25 cellular contexts compared by ENCODE assay signal in the genomic region with DNA sequence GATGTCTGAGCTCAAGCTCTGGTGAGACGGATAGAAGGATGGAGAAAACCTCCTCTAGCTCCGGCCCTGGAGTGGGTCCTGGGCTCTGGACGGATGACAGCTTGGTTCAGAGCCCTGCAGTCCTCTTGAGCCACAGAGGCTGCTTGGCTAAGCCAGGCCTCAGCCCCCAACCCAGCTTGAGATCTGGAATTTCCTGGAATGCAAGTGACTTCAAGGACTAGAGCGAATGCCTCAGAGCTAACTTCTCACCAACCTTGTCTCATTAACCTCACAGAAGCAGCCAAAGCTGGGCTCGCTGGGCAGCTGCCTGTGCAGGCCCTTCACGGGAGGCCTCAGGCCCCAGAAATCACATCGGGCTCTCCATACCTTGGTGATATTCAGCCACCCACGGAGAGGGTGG.
DNase-seq lines count a peak whose midpoint lies in the region; ATAC-seq, FAIRE-seq and TF ChIP-seq lines count a peak whose summit lies in the region.
"Had no signal": no experiment of that assay in that cellular context is flagged by ENCODE, and none has a peak within 500 bp of the region (broad histone marks: within the 10 kb centered on the region; RNA-seq: fewer than 3 reads in every experiment).

No MANE protein-coding gene starts in this region.

- H3K23ac ChIP-seq in H1 (ENCODE audit: insufficient read length): no peak overlapping the region
- H3K23ac ChIP-seq in mesenchymal stem cell (ENCODE audit: low read length in 2 of 2): no peak overlapping the region

- no peak for DNase-seq in H1 (ENCODE audit: low read depth in 1 of 2, low spot score in 2 of 2)
- DNase-seq in mesenchymal stem cell: peak; percentile 34
- DNase-seq in stimulated activated effector memory CD8-positive, alpha-beta T cell treated with anti-CD3 and anti-CD28 coated beads, Interleukin-12 subunit alpha, Interleukin-12 subunit beta, amount 100 ng/mL, for 72 hours (ENCODE audit: low spot score in 2 of 2): no peak
- no peak for DNase-seq in GM03348 (ENCODE audit: low spot score)
- no peak for DNase-seq in MV-4-11 (lab: John Stamatoyannopoulos, UW)
- no peak for DNase-seq in UCSD-AML1 (lab: John Stamatoyannopoulos, UW; ENCODE audit: unreplicated experiment)
- DNase-seq: CD8-positive, alpha-beta memory T cell; DMS53; EL; MM.1S; NCI-H1092 treated with DMSO at 0.1 percent for 48 hours; NCI-H146; NCI-H2029 treated with DMSO at 0.1 percent for 48 hours; NCI-H2171; NCI-H446; OCI-M1; SHP77 had no signal

- H4K91ac ChIP-seq in H1 (replicated peaks; ENCODE audit: insufficient read length, low read length) (no peak overlapping the region), mesenchymal stem cell (ENCODE audit: low read length) (no peak overlapping the region)

- H3K4ac ChIP-seq in H1 (replicated peaks; ENCODE audit: insufficient read length, low read depth, low read length): no peak overlapping the region
- H3K4ac ChIP-seq in mesenchymal stem cell (ENCODE audit: low read depth in 1 of 2, low read length in 2 of 2): no peak overlapping the region

- H3K79me2 ChIP-seq in H1 (ENCODE audit: control insufficient read depth in 1 of 2, insufficient read depth in 2 of 2, low read length in 2 of 2): no peaks in the 10 kb centered on the region

- H3K79me1 ChIP-seq in H1 (ENCODE audit: low read depth, low read length) (no peaks in the 10 kb centered on the region), mesenchymal stem cell (replicated peaks; ENCODE audit: low read length, poor library complexity, severe bottlenecking) (no peaks in the 10 kb centered on the region)

- H2BK15ac ChIP-seq in H1 (ENCODE audit: low read length) (no peak overlapping the region), mesenchymal stem cell (ENCODE audit: low read depth, poor library complexity, severe bottlenecking) (no peak overlapping the region)

- H3K9ac ChIP-seq in H1 (replicated peaks in 1 of 4; ENCODE audit: extremely low read depth in 1 of 4, low read depth in 3 of 4, low read length in 3 of 4) (no peak overlapping the region), mesenchymal stem cell (ENCODE audit: low read length) (no peak overlapping the region)

- H2BK20ac ChIP-seq in H1 (ENCODE audit: low read length): no peak overlapping the region

- H2BK120ac ChIP-seq in H1 (replicated peaks; ENCODE audit: low read depth, low read length): no peak overlapping the region
- no peak overlapping the region for H2BK120ac ChIP-seq in mesenchymal stem cell (ENCODE audit: low read depth, low read length)

- H2BK12ac ChIP-seq in H1 (ENCODE audit: low read depth, low read length) (no peak overlapping the region), mesenchymal stem cell (ENCODE audit: low read length in 2 of 2) (no peak overlapping the region)

- no peaks in the 10 kb centered on the region for H4K20me1 ChIP-seq in H1 (replicated peaks in 1 of 2; ENCODE audit: control insufficient read depth in 1 of 2, insufficient read depth in 2 of 2, low read length in 2 of 2)

- H2AK5ac ChIP-seq in H1 (ENCODE audit: low read depth, low read length) (no peak overlapping the region; the same call in 1 of the 2 replicates), mesenchymal stem cell (ENCODE audit: low read length, severe bottlenecking) (no peak overlapping the region)

- no peak overlapping the region for H3K4me3 ChIP-seq in H1 (ENCODE audit: extremely low read depth in 1 of 4, insufficient read depth in 2 of 4, low read depth in 3 of 4, low read length in 4 of 4)
- no peak overlapping the region for H3K4me3 ChIP-seq in mesenchymal stem cell (ENCODE audit: insufficient read depth in 1 of 2, low read depth in 1 of 2, low read length in 2 of 2)
- H3K4me3 ChIP-seq: A549 had no signal

- H3K4me3 Mint-ChIP-seq in stimulated activated effector memory CD8-positive, alpha-beta T cell treated with anti-CD3 and anti-CD28 coated beads, Interleukin-12 subunit alpha, Interleukin-12 subunit beta, amount 100 ng/mL, for 72 hours: no peak overlapping the region
- H3K4me3 Mint-ChIP-seq: IgD-negative memory B cell had no signal

- H3K14ac ChIP-seq in H1 (ENCODE audit: insufficient read length) (no peak overlapping the region), mesenchymal stem cell (ENCODE audit: low read length in 2 of 2) (no peak overlapping the region)

- no peak for TF ChIP-seq EP300 in H1 (IDR thresholded peaks at IDR 0.05; ENCODE audit: borderline replicate concordance in 1 of 2, low read depth in 2 of 2, low read length in 2 of 2)

- no peak for FAIRE-seq in H1 (lab: Jason Lieb, UNC)
- FAIRE-seq: A549, GM12892, H54, HTR-8/SVneo had no signal

- no peaks in the 10 kb centered on the region for H3K23me2 ChIP-seq in H1 (ENCODE audit: low read depth, low read length)

- no peak for TF ChIP-seq CTCF in H1 (IDR thresholded peaks at IDR 0.05; ENCODE audit: control extremely low read depth in 1 of 3, insufficient read depth in 1 of 3, low read depth in 1 of 3, low read length in 3 of 3)

- H3K4me2 ChIP-seq in H1 (ENCODE audit: insufficient read depth in 1 of 2, low read depth in 2 of 2, low read length in 2 of 2) (no peak overlapping the region), mesenchymal stem cell (ENCODE audit: low read length, poor library complexity, severe bottlenecking) (no peak overlapping the region)
- H3K4me2 ChIP-seq: A549 had no signal

- H3K36me3 ChIP-seq in KOPT-K1 (ENCODE audit: insufficient read depth, low read length) (no peaks in the 10 kb centered on the region), H1 (ENCODE audit: control insufficient read depth in 2 of 4, insufficient read depth in 4 of 4, low read length in 3 of 4) (no peaks in the 10 kb centered on the region), mesenchymal stem cell (ENCODE audit: control insufficient read depth in 1 of 2, insufficient read depth in 2 of 2, low read depth in 1 of 2, low read length in 2 of 2) (no peaks in the 10 kb centered on the region)

- H2AFZ ChIP-seq in H1 (ENCODE audit: low read length) (no peak overlapping the region), mesenchymal stem cell (ENCODE audit: low read depth, low read length) (no peak overlapping the region)

- H3K9me3 ChIP-seq in KOPT-K1 (ENCODE audit: insufficient read depth, low read length, poor library complexity, severe bottlenecking) (no peaks in the 10 kb centered on the region), H1 (ENCODE audit: insufficient read depth in 2 of 2, low read depth in 1 of 2, low read length in 1 of 2) (no peaks in the 10 kb centered on the region), mesenchymal stem cell (ENCODE audit: control insufficient read depth, low read length) (no peaks in the 10 kb centered on the region)
- H3K9me3 ChIP-seq: A549 had no signal

- H2BK5ac ChIP-seq in H1 (ENCODE audit: low read depth, low read length) (peak overlapping the region; percentile 21; the same call in 1 of the 2 replicates), mesenchymal stem cell (ENCODE audit: low read depth, low read length, poor library complexity, severe bottlenecking) (no peak overlapping the region)

- no peaks in the 10 kb centered on the region for H3K36me3 Mint-ChIP-seq in stimulated activated effector memory CD8-positive, alpha-beta T cell treated with anti-CD3 and anti-CD28 coated beads, Interleukin-12 subunit alpha, Interleukin-12 subunit beta, amount 100 ng/mL, for 72 hours
- H3K36me3 Mint-ChIP-seq: CD8-positive, alpha-beta memory T cell had no signal

- peak overlapping the region; percentile 97 for H3K27ac ChIP-seq in KOPT-K1 (ENCODE audit: low read depth, low read length, poor library complexity, severe bottlenecking)
- no peak overlapping the region for H3K27ac ChIP-seq in H1 (ENCODE audit: low read depth, low read length)
- no peak overlapping the region for H3K27ac ChIP-seq in mesenchymal stem cell (ENCODE audit: low read length, poor library complexity, severe bottlenecking)
- H3K27ac ChIP-seq: A549 had no signal

- WGBS in H1 (ENCODE audit: extremely low coverage in 1 of 2, insufficient coverage in 1 of 2, insufficient read length in 1 of 2, insufficient replicate concordance in 2 of 2, low coverage in 1 of 2, low lambda C conversion rate in 2 of 2, missing lambda C conversion rate in 1 of 2), 2 experiments: 76% methylated on average over 8 of the region's 8 CpGs; no CpG with 5 or more reads in 1 of the 2 experiments
- WGBS in mesenchymal stem cell: 71% methylated on average over 8 of the region's 8 CpGs

- peaks cover 43% of the 10 kb centered on the region for H3K4me1 Mint-ChIP-seq in stimulated activated effector memory CD8-positive, alpha-beta T cell treated with anti-CD3 and anti-CD28 coated beads, Interleukin-12 subunit alpha, Interleukin-12 subunit beta, amount 100 ng/mL, for 72 hours

- no peak for TF ChIP-seq RAD21 in H1 (IDR thresholded peaks at IDR 0.05 in 1 of 2, conservative IDR thresholded peaks at IDR 0.05 in 1 of 2; ENCODE audit: low read depth in 2 of 2, low read length in 2 of 2)

- no peak for ATAC-seq in stimulated activated effector memory CD8-positive, alpha-beta T cell treated with anti-CD3 and anti-CD28 coated beads, Interleukin-12 subunit alpha, Interleukin-12 subunit beta, amount 100 ng/mL, for 72 hours
- no peak for ATAC-seq in GM21717 (IDR thresholded peaks at IDR 0.05; ENCODE audit: unreplicated experiment)
- ATAC-seq: A549, SK-N-SH treated with all-trans-retinoic acid at 6 μM for 48 hours had no signal

- H4K8ac ChIP-seq in H1 (ENCODE audit: extremely low read depth, insufficient read depth, low read length): no peak overlapping the region
- H4K8ac ChIP-seq in mesenchymal stem cell (ENCODE audit: low read length): no peak overlapping the region

- no peak for TF ChIP-seq POLR2A in H1 (IDR thresholded peaks at IDR 0.05; ENCODE audit: control extremely low read depth in 1 of 2, low read depth in 2 of 2, low read length in 2 of 2)

- no peaks in the 10 kb centered on the region for H3K9me3 Mint-ChIP-seq in stimulated activated effector memory CD8-positive, alpha-beta T cell treated with anti-CD3 and anti-CD28 coated beads, Interleukin-12 subunit alpha, Interleukin-12 subunit beta, amount 100 ng/mL, for 72 hours
- H3K9me3 Mint-ChIP-seq: CD8-positive, alpha-beta memory T cell; IgD-negative memory B cell had no signal

- H3K18ac ChIP-seq in H1 (ENCODE audit: extremely low read depth, low read length): no peak overlapping the region
- H3K18ac ChIP-seq in mesenchymal stem cell (ENCODE audit: low read depth in 1 of 2, low read length in 2 of 2): no peak overlapping the region

- H3K4me1 ChIP-seq in H1 (replicated peaks in 1 of 4; ENCODE audit: control insufficient read depth in 3 of 4, insufficient read depth in 4 of 4, low read length in 3 of 4) (peaks cover 0 to 2% (median under 1%) of the 10 kb centered on the region in 4 experiments; a peak in 2 of 7 replicates), mesenchymal stem cell (ENCODE audit: control insufficient read depth, insufficient read depth, low read depth, low read length) (peaks cover 22% of the 10 kb centered on the region)
- H3K4me1 ChIP-seq: A549 had no signal

- H4K5ac ChIP-seq in H1 (ENCODE audit: insufficient read length, low read depth, low read length): no peak overlapping the region

- peak overlapping the region; percentile 32 for H3K27ac Mint-ChIP-seq in stimulated activated effector memory CD8-positive, alpha-beta T cell treated with anti-CD3 and anti-CD28 coated beads, Interleukin-12 subunit alpha, Interleukin-12 subunit beta, amount 100 ng/mL, for 72 hours
- H3K27ac Mint-ChIP-seq: IgD-negative memory B cell had no signal

- POLR2A ChIA-PET in H1 (lab: Charles Lee; ENCODE audit: partially characterized antibody): no interaction called here

- H3K27me3 ChIP-seq in H1 (replicated peaks in 1 of 4; ENCODE audit: control insufficient read depth in 3 of 4, extremely low read depth in 1 of 4, insufficient read depth in 3 of 4, low read length in 3 of 4) (no peaks in the 10 kb centered on the region; a peak in 3 of 7 replicates), mesenchymal stem cell (ENCODE audit: control insufficient read depth in 1 of 2, insufficient read depth in 1 of 2, low read length in 2 of 2) (peaks cover 18 to 79% of the 10 kb centered on the region in 2 experiments)

- CTCF ChIA-PET in H1 (lab: Charles Lee; ENCODE audit: partially characterized antibody): interaction anchor here (0.5 to 13.0 kb wide), 10 partner anchors 11 to 148 kb away, joined by 3 to 173 read pairs (median 3); no protein-coding TSS in a partner anchor

- no peak overlapping the region for H3K56ac ChIP-seq in H1 (replicated peaks; ENCODE audit: insufficient read length, low read depth, low read length)
